Comparison of ENCODE assay signal across 8 cellular contexts in genomic region chrX:49053223-49054072, GRCh38. TPM values are rescaled to one million over a fixed set of nuclear protein-coding genes. Genes with fewer than 3 reads are reported as not detected.
DNase-seq lines count a peak whose midpoint lies in the region; ATAC-seq, FAIRE-seq and TF ChIP-seq lines count a peak whose summit lies in the region.

No MANE protein-coding gene starts in this region.

- no peaks in the 10 kb centered on the region for H3K27me3 ChIP-seq in keratinocyte (ENCODE audit: control insufficient read depth, extremely low read depth, insufficient read depth, low read length)

- H3K4me1 ChIP-seq in keratinocyte (ENCODE audit: control insufficient read depth, extremely low read depth, insufficient read depth, low read length): peaks cover 2% of the 10 kb centered on the region

- peak; percentile 82 for DNase-seq in GM12865 (ENCODE audit: low read depth)
- peak; percentile 65 for DNase-seq in M059J (ENCODE audit: low read depth)
- DNase-seq in T1000 (lab: John Stamatoyannopoulos, UW): peak; percentile 34
- peak; percentile 49 to 64 for DNase-seq in T47D (ENCODE audit: low read depth in 1 of 2, low spot score in 1 of 2)
- DNase-seq in keratinocyte (ENCODE audit: low read depth, low spot score): no peak
- peak in 3 of 4 experiments; percentile 34 to 52 (median 37) for DNase-seq in stimulated activated CD4-positive, alpha-beta T cell treated with anti-CD3 and anti-CD28 coated beads, Interleukin-1b, Interleukin-23, amount 100 ng/mL, for 24 hours (ENCODE audit: low read depth in 4 of 4, low spot score in 1 of 4)
- DNase-seq in NCI-H187 treated with DMSO at 0.1 percent for 48 hours (lab: John Stamatoyannopoulos, UW): no peak

- no peaks in the 10 kb centered on the region for H3K36me3 ChIP-seq in keratinocyte (ENCODE audit: control insufficient read depth in 2 of 2, extremely low read depth in 1 of 2, insufficient read depth in 2 of 2, low read length in 2 of 2)

- no peaks in the 10 kb centered on the region for H3K79me2 ChIP-seq in keratinocyte (ENCODE audit: control insufficient read depth, insufficient read depth, low read length)

- FAIRE-seq in keratinocyte (lab: Jason Lieb, UNC): no peak

- dilution Hi-C loops in keratinocyte (cut with MboI; ENCODE audit: extremely low pct_ligation_motif_present, low sequenced_read_pairs): no loop called here

- no peaks in the 10 kb centered on the region for H4K20me1 ChIP-seq in keratinocyte (ENCODE audit: control insufficient read depth, extremely low read depth, insufficient read depth, low read length)

- H3K4me3 ChIP-seq in GM12865 (ENCODE audit: low read depth, low read length): peak overlapping the region; percentile 74
- peak overlapping the region; percentile 19 to 50 (median 25) for H3K4me3 ChIP-seq in keratinocyte (ENCODE audit: control insufficient read depth in 2 of 3, extremely low read depth in 1 of 3, insufficient read depth in 2 of 3, low read depth in 1 of 3, low read length in 3 of 3)

- H3K27ac ChIP-seq in keratinocyte (ENCODE audit: control insufficient read depth, insufficient read depth, low read length): no peak overlapping the region

- in situ Hi-C loops in T47D (cut with HindIII; ENCODE audit: low pct_unique_long_range_greater_than_20kb, low sequenced_read_pairs): no loop called here

- no peak for ATAC-seq in HG03095 (IDR thresholded peaks at IDR 0.05; ENCODE audit: unreplicated experiment)

- TF ChIP-seq CTCF in GM12865 (IDR thresholded peaks at IDR 0.05; ENCODE audit: insufficient read depth, low read depth, low read length, missing control alignments) (no peak), keratinocyte (optimal IDR thresholded peaks at IDR 0.05 in 1 of 3, IDR thresholded peaks at IDR 0.05 in 1 of 3, conservative IDR thresholded peaks at IDR 0.05 in 1 of 3; ENCODE audit: extremely low read depth in 1 of 3, insufficient read depth in 2 of 3, low read length in 3 of 3) (no peak)

- H2AFZ ChIP-seq in keratinocyte (ENCODE audit: control insufficient read depth, low read length): peak overlapping the region; percentile 47

- peak overlapping the region; percentile 22 for H3K9ac ChIP-seq in keratinocyte (ENCODE audit: control insufficient read depth, extremely low read depth, insufficient read depth, low read length)

- no peaks in the 10 kb centered on the region for H3K9me1 ChIP-seq in keratinocyte (ENCODE audit: control insufficient read depth, extremely low read depth, insufficient read depth, low read length)

- H3K4me2 ChIP-seq in keratinocyte (ENCODE audit: control insufficient read depth, extremely low read depth, insufficient read depth, low read depth, low read length): peak overlapping the region; percentile 45

- H3K9me3 ChIP-seq in keratinocyte (ENCODE audit: control insufficient read depth, low read depth, low read length): no peaks in the 10 kb centered on the region

RNA-seq across cellular contexts. Expression of gene CCDC120, which starts 5.4 kb away (rescaled TPM):
- 0.07 and 1.1 TPM in 2 replicates for total RNA-seq in M059J (2014; rRNA removed; shearing (Covaris generic))
- polyA plus RNA-seq in keratinocyte: 4.9 to 10.5 TPM (median 8.1 TPM) in 3 replicates
- polyA plus RNA-seq in keratinocyte (2011; ENCODE audit: low read depth): 2.6 TPM
- polyA plus RNA-seq in keratinocyte (2011; cell fraction: cytosol; rRNA removed): 7.1 and 8.6 TPM in 2 replicates
- 34.3 and 43.7 TPM in 2 replicates for polyA plus RNA-seq in keratinocyte (2011; cell fraction: nucleus; rRNA removed)
- polyA plus RNA-seq in keratinocyte (2012; ENCODE audit: low replicate concordance): 11.3 and 14.2 TPM in 2 replicates
- 5.4 to 18.6 TPM (median 7.9 TPM) in 3 replicates for polyA minus RNA-seq in keratinocyte
- 8.6 TPM for polyA minus RNA-seq in keratinocyte (2011; cell fraction: cytosol; rRNA and poly(A)+ RNA removed)
- polyA minus RNA-seq in keratinocyte (2011; cell fraction: nucleus; rRNA and poly(A)+ RNA removed): 10.4 and 10.9 TPM in 2 replicates

RNA-seq across cellular contexts. Expression of gene TFE3, which starts 10.3 kb away (rescaled TPM):
- 40.9 and 71.6 TPM in 2 replicates for total RNA-seq in M059J (2014; rRNA removed; shearing (Covaris generic))
- polyA plus RNA-seq in keratinocyte: 13.2 to 15.8 TPM (median 14.1 TPM) in 3 replicates
- polyA plus RNA-seq in keratinocyte (2011; ENCODE audit: low read depth): 34.4 TPM
- 13.9 and 26.0 TPM in 2 replicates for polyA plus RNA-seq in keratinocyte (2011; cell fraction: cytosol; rRNA removed)
- polyA plus RNA-seq in keratinocyte (2011; cell fraction: nucleus; rRNA removed): 21.6 and 24.7 TPM in 2 replicates
- 32.1 and 37.8 TPM in 2 replicates for polyA plus RNA-seq in keratinocyte (2012; ENCODE audit: low replicate concordance)
- 19.8 to 32.7 TPM (median 24.0 TPM) in 3 replicates for polyA minus RNA-seq in keratinocyte
- 43.0 TPM for polyA minus RNA-seq in keratinocyte (2011; cell fraction: cytosol; rRNA and poly(A)+ RNA removed)
- polyA minus RNA-seq in keratinocyte (2011; cell fraction: nucleus; rRNA and poly(A)+ RNA removed): 22.9 and 29.8 TPM in 2 replicates

RNA-seq across cellular contexts. Expression of gene PRAF2, which starts 20.4 kb away (rescaled TPM):
- 25.0 and 29.3 TPM in 2 replicates for total RNA-seq in M059J (2014; rRNA removed; shearing (Covaris generic))
- polyA plus RNA-seq in keratinocyte: 4.0 to 9.8 TPM (median 6.9 TPM) in 3 replicates
- 5.1 TPM for polyA plus RNA-seq in keratinocyte (2011; ENCODE audit: low read depth)
- polyA plus RNA-seq in keratinocyte (2011; cell fraction: cytosol; rRNA removed): 11.9 and 16.5 TPM in 2 replicates
- polyA plus RNA-seq in keratinocyte (2011; cell fraction: nucleus; rRNA removed): 8.0 and 11.0 TPM in 2 replicates
- polyA plus RNA-seq in keratinocyte (2012; ENCODE audit: low replicate concordance): 16.1 and 21.4 TPM in 2 replicates
- 5.9 to 21.2 TPM (median 7.1 TPM) in 3 replicates for polyA minus RNA-seq in keratinocyte
- 18.4 TPM for polyA minus RNA-seq in keratinocyte (2011; cell fraction: cytosol; rRNA and poly(A)+ RNA removed)
- polyA minus RNA-seq in keratinocyte (2011; cell fraction: nucleus; rRNA and poly(A)+ RNA removed): 4.6 and 5.0 TPM in 2 replicates

RNA-seq across cellular contexts. Expression of gene WDR45, which starts 26.2 kb away (rescaled TPM):
- total RNA-seq in M059J (2014; rRNA removed; shearing (Covaris generic)): 39.5 and 45.2 TPM in 2 replicates
- polyA plus RNA-seq in keratinocyte: 43.1 to 76.4 TPM (median 50.5 TPM) in 3 replicates
- polyA plus RNA-seq in keratinocyte (2011; ENCODE audit: low read depth): 64.9 TPM
- 52.2 and 61.5 TPM in 2 replicates for polyA plus RNA-seq in keratinocyte (2011; cell fraction: cytosol; rRNA removed)
- polyA plus RNA-seq in keratinocyte (2011; cell fraction: nucleus; rRNA removed): 162 and 177 TPM in 2 replicates
- polyA plus RNA-seq in keratinocyte (2012; ENCODE audit: low replicate concordance): 34.0 and 81.6 TPM in 2 replicates
- 52.9 to 73.5 TPM (median 57.4 TPM) in 3 replicates for polyA minus RNA-seq in keratinocyte
- polyA minus RNA-seq in keratinocyte (2011; cell fraction: cytosol; rRNA and poly(A)+ RNA removed): 36.6 TPM
- polyA minus RNA-seq in keratinocyte (2011; cell fraction: nucleus; rRNA and poly(A)+ RNA removed): 33.1 and 34.4 TPM in 2 replicates

RNA-seq across cellular contexts. Expression of gene GRIPAP1, which starts 51.4 kb away (rescaled TPM):
- 20.1 and 46.6 TPM in 2 replicates for total RNA-seq in M059J (2014; rRNA removed; shearing (Covaris generic))
- 20.2 to 23.0 TPM (median 20.9 TPM) in 3 replicates for polyA plus RNA-seq in keratinocyte
- polyA plus RNA-seq in keratinocyte (2011; ENCODE audit: low read depth): 29.3 TPM
- 10.4 and 12.9 TPM in 2 replicates for polyA plus RNA-seq in keratinocyte (2011; cell fraction: cytosol; rRNA removed)
- polyA plus RNA-seq in keratinocyte (2011; cell fraction: nucleus; rRNA removed): 68.9 and 70.8 TPM in 2 replicates
- 17.3 and 17.5 TPM in 2 replicates for polyA plus RNA-seq in keratinocyte (2012; ENCODE audit: low replicate concordance)
- polyA minus RNA-seq in keratinocyte: 7.2 to 19.0 TPM (median 10.7 TPM) in 3 replicates
- polyA minus RNA-seq in keratinocyte (2011; cell fraction: cytosol; rRNA and poly(A)+ RNA removed): 9.2 TPM
- 9.0 and 16.7 TPM in 2 replicates for polyA minus RNA-seq in keratinocyte (2011; cell fraction: nucleus; rRNA and poly(A)+ RNA removed)

Comparison
In these comparisons a context has a peak if more than half of its experiments do, and no peak if none do; other contexts are left out.
1. DNase-seq: peak in GM12865 (single experiment), M059J (single experiment), T1000 (single experiment), T47D (2 of 2) and stimulated activated CD4-positive, alpha-beta T cell treated with anti-CD3 and anti-CD28 coated beads, Interleukin-1b, Interleukin-23, amount 100 ng/mL, for 24 hours (3 of 4); none in keratinocyte (single experiment) and NCI-H187 treated with DMSO at 0.1 percent for 48 hours (single experiment).